8 cellular contexts compared by ENCODE assay signal in the genomic region with DNA sequence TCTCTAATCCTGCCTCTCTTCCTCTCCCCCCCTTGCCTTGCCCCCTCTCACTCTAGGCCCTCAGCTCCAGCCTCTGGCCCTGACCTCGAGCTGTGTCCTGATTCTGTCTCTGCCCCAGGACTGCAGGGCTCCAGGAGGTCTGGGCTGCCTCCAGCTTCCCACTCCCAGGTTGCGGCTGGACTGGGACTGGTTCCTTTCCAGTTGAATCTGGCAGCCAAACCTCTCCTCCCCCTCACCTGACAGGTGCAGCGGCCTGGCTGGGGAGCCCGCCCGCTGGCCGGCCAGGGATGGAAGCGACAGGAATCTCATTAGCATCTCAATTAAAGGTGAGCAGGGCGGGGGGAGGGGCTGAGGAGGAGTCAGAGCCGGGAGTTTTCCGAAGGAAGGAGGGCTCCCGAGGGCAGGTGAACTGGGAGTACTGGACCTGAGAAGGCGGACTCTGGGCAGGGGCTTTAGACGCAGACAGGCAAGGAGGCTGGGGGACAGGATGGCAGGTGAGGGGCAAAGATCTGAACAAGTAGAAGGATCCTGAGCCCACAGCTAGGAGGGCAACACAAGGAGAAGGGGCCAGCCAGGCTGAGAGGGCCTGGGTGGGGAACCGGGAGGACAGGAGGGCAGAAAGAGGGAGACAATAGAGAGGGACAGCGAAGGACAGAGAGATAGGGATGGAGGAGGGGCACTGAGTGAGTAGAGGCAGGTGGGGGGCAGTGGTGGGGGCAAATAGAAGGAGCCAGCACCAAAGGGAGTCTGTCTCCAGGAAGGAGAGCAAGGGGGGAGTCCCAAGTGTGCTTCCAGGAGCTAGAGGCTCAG. TPM values are rescaled to one million over a fixed set of nuclear protein-coding genes. Genes with fewer than 3 reads are reported as not detected.
DNase-seq lines count a peak whose midpoint lies in the region; ATAC-seq and TF ChIP-seq lines count a peak whose summit lies in the region.

A gene (minus strand): TSS at position 295 of the 810 bp plus-strand sequence. CDS start 780 bp downstream, outside the sequence.

- H3K9me3 ChIP-seq in body of pancreas, result no peaks in the 10 kb centered on the region

- H3K36me3 Mint-ChIP-seq in mesothelial cell of epicardium, result no peaks in the 10 kb centered on the region

- no peak for ATAC-seq in left cardiac atrium
- no peak for ATAC-seq in Right ventricle myocardium inferior
- ATAC-seq in body of pancreas, result peak; percentile 60
- ATAC-seq in HG03108 (IDR thresholded peaks at IDR 0.05; ENCODE audit: unreplicated experiment), result no peak
- ATAC-seq in HG02623 (IDR thresholded peaks at IDR 0.05; ENCODE audit: unreplicated experiment), result no peak
- ATAC-seq in HG03280 (IDR thresholded peaks at IDR 0.05; ENCODE audit: unreplicated experiment), result no peak

- H3K27me3 Mint-ChIP-seq in mesothelial cell of epicardium (ENCODE audit: low read depth), result no peaks in the 10 kb centered on the region

- no peaks in the 10 kb centered on the region for H3K9me3 Mint-ChIP-seq in mesothelial cell of epicardium

- H3K4me3 ChIP-seq in body of pancreas, result no peak within 1 kb of the TSS

- H3K4me1 ChIP-seq in body of pancreas, result peaks cover 58% of the 10 kb centered on the region

- DNase-seq in left cardiac atrium (peak; percentile 14), Right ventricle myocardium inferior (ENCODE audit: missing footprints) (no peak), body of pancreas (peak; percentile 73 to 86 (median 78)), mesothelial cell of epicardium (ENCODE audit: low spot score in 2 of 2, unreplicated experiment in 2 of 2) (no peak), HPDE6-E6E7 (ENCODE audit: extremely low spot score) (no peak)

- no peaks in the 10 kb centered on the region for H3K27me3 ChIP-seq in body of pancreas

- H3K27ac Mint-ChIP-seq in mesothelial cell of epicardium, result peak within 1 kb of the TSS; percentile 90

- H3K4me1 Mint-ChIP-seq in mesothelial cell of epicardium, result peaks cover 70% of the 10 kb centered on the region

- 48 to 56% methylated on average over 10 to 15 of the region's 15 CpGs for WGBS in body of pancreas, 2 donors

- peak within 1 kb of the TSS; percentile 43 for H3K4me3 Mint-ChIP-seq in mesothelial cell of epicardium

- no peaks in the 10 kb centered on the region for H3K36me3 ChIP-seq in body of pancreas (replicated peaks in 1 of 2; ENCODE audit: insufficient read depth in 1 of 2, low read depth in 2 of 2)

- H3K27ac ChIP-seq in body of pancreas, result peak within 1 kb of the TSS; percentile 82 to 91 (median 90)

- TF ChIP-seq CTCF in body of pancreas (IDR thresholded peaks at IDR 0.05) (no peak), mesothelial cell of epicardium (IDR thresholded peaks at IDR 0.05; ENCODE audit: unreplicated experiment) (no peak)

- peak; percentile 66 to 94 (median 94) for TF ChIP-seq POLR2A in body of pancreas (IDR thresholded peaks at IDR 0.05)

- intact Hi-C loops in left cardiac atrium (cut with DNase I) (no loop called here), Right ventricle myocardium inferior (cut with DNase I) (no loop called here), body of pancreas (cut with DNase I) (no loop called here)

RNA-seq across cellular contexts. Expression of the gene that starts here (rescaled TPM):
- total RNA-seq in left cardiac atrium, result 1 to 10 TPM in 1 of 2 donors, under 1 TPM in 1; 0.85 to 3.5 TPM
- total RNA-seq in Right ventricle myocardium inferior, result 0.46 TPM
- total RNA-seq in body of pancreas, result 100 to 1,000 TPM in 1 of 2 donors, 10 to 100 TPM in 1; 62.5 to 112 TPM
- 20.1 to 21.5 TPM (median 20.3 TPM) in 3 replicates for total RNA-seq in mesothelial cell of epicardium

Comparison
In these comparisons a context has a peak if more than half of its experiments do, and no peak if none do; other contexts are left out.
1. DNase-seq: peak in left cardiac atrium (single experiment) and body of pancreas (4 of 4); none in Right ventricle myocardium inferior (single experiment), mesothelial cell of epicardium (0 of 2) and HPDE6-E6E7 (single experiment).